Comparison of ENCODE assay signal across 8 cellular contexts in the genomic region with DNA sequence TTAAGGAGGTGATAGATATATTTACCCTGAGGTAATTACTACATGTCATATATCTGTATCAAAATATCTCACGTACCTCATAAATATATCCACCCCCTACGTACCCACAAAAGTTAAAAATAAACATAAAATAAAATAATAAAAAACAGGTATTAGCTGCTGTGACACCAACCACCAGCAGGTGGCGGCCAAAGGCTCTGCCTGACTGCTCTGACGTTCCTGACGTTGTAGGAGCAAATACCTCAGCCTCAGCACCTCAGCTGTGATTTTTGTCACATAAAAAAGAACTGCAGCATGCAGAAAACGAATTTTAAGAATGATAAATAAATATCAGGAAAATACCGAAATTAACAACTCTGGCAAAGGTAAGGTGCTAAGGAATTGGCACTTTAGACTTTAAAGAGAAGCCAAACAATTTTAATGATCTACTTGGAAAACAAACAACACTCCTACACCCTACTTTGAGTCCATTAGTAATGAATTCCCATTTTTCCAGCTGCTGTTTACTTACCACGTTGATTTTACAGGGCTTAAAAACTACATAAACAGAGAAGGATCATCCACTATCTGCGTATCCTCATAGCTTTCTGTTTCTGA.
DNase-seq lines count a peak whose midpoint lies in the region; ATAC-seq and TF ChIP-seq lines count a peak whose summit lies in the region.

No MANE protein-coding gene starts in this region.

- DNase-seq in NCI-H2081 (lab: John Stamatoyannopoulos, UW) = peak; percentile 54 to 56
- DNase-seq in NCI-H2081 treated with DMSO at 0.1 percent for 48 hours (lab: John Stamatoyannopoulos, UW) = no peak
- peak; percentile 27 for DNase-seq in Panc1 (ENCODE audit: low read depth, low spot score)
- DNase-seq in activated effector memory CD4-positive, alpha-beta T cell treated with Interleukin-2 at 50 U/mL for 16 hours = peak; percentile 31
- peak; percentile 42 for DNase-seq in glomerular visceral epithelial cell (ENCODE audit: extremely low spot score)
- DNase-seq in renal cortical epithelial cell (ENCODE audit: low read depth) = peak; percentile 35

- H3K36me3 ChIP-seq in Panc1 (ENCODE audit: control insufficient read depth, insufficient read depth, low read length) = no peaks in the 10 kb centered on the region

- peak; percentile 83 for ATAC-seq in HG03280 (IDR thresholded peaks at IDR 0.05; ENCODE audit: unreplicated experiment)
- ATAC-seq in Panc1 = peak; percentile 77; the same call in 1 of the 2 replicates
- no peak for ATAC-seq in GM19328 (IDR thresholded peaks at IDR 0.05; ENCODE audit: unreplicated experiment)

- no peak overlapping the region for H3K4me3 ChIP-seq in Panc1 (ENCODE audit: low read depth in 2 of 2, low read length in 2 of 2)

- BruUV-seq in Panc1 (replicated peaks; lab: Mats Ljungman, UMichigan) = no TSS peak

- TF ChIP-seq CTCF in Panc1 (IDR thresholded peaks at IDR 0.05) = peak; percentile 99

- in situ Hi-C loops in Panc1 (cut with HindIII; ENCODE audit: low pct_unique_long_range_greater_than_20kb, low sequenced_read_pairs) = no loop called here

- H3K27me3 ChIP-seq in Panc1 (ENCODE audit: control insufficient read depth, insufficient read depth, low read length) = peaks cover 6% of the 10 kb centered on the region

- intact Hi-C loops in Panc1 (cut with micrococcal nuclease; ENCODE audit: unreplicated experiment) = loop anchor here (2.0 to 10.0 kb wide), 3 partner anchors 262 to 1126 kb away; no protein-coding TSS in a partner anchor

- 0 out of 2 replicates have a peak, but pooled peaks cover 2% of the 10 kb centered on the region for H3K4me1 ChIP-seq in Panc1 (ENCODE audit: control insufficient read depth, insufficient read depth, low read length)

- POLR2A ChIA-PET in Panc1 (lab: Charles Lee) = no interaction called here

- H3K9me3 ChIP-seq in Panc1 (ENCODE audit: control insufficient read depth, insufficient read depth, low read depth, low read length) = no peaks in the 10 kb centered on the region

- H3K27ac ChIP-seq in Panc1 (ENCODE audit: low read length) = no peak overlapping the region

- CTCF ChIA-PET in Panc1 (lab: Charles Lee) = interaction anchor here (0.6 to 1.2 kb wide), 4 partner anchors 36 to 1120 kb away, joined by 3 to 6 read pairs (median 4); no protein-coding TSS in a partner anchor
